27 cellular contexts compared by ENCODE assay signal in the genomic region with DNA sequence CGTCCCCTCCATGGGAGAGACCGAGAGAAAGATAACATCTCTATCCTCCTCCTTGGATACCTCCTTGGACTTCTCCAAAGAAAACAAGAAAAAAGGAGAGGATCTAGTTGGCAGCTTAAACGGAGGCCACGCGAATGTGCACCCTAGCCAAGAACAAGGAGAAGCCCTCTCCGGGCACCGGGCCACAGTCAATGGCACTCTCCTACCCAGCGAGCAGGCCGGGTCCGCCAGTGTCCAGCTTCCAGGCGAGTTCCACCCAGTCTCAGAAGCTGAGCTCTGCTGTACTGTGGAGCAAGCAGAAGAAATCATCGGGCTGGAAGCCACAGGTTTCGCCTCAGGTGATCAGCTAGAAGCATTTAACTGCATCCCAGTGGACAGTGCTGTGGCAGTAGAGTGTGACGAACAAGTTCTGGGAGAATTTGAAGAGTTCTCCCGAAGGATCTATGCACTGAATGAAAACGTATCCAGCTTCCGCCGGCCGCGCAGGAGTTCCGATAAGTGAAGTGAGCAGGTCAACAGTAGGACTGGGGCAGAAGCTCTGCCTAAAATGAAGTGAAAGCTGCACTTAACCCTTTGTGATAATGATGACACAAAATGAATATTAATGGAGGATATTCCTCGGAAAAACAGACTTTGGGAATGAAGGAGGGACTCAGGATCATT.
A peak's percentile ranks its signal among the peaks of the same experiment; 100 is the strongest.
DNase-seq lines count a peak whose midpoint lies in the region; ATAC-seq, FAIRE-seq and TF ChIP-seq lines count a peak whose summit lies in the region.
"Had no signal": no experiment of that assay in that cellular context is flagged by ENCODE, and none has a peak within 500 bp of the region (broad histone marks: within the 10 kb centered on the region; RNA-seq: fewer than 3 reads in every experiment).

No MANE protein-coding gene starts in this region.

- H3K4me1 ChIP-seq in GM12878 (ENCODE audit: control insufficient read depth, insufficient read depth, low read length), result no peaks in the 10 kb centered on the region
- no peaks in the 10 kb centered on the region for H3K4me1 ChIP-seq in sigmoid colon
- H3K4me1 ChIP-seq: tibial nerve had no signal

- no peak for FAIRE-seq in GM12878 (lab: Jason Lieb, UNC)
- FAIRE-seq: astrocyte, GM18507 had no signal

- SMC1A ChIA-PET in GM12878 (lab: Charles Lee; ENCODE audit: uncharacterized antibody, unreplicated experiment), result interaction anchor here (1.8 to 2.2 kb wide), 2 partner anchors 11 to 27 kb away, joined by 4 to 6 read pairs; no protein-coding TSS in a partner anchor

- TF ChIP-seq RAD21 in GM12878 (IDR thresholded peaks at IDR 0.05; ENCODE audit: insufficient read depth, low read depth, low read length), result no peak

- H2AFZ ChIP-seq in GM12878 (ENCODE audit: control insufficient read depth, low read depth, low read length), result no peak overlapping the region

- peaks cover 9 to 32% of the 10 kb centered on the region in 2 experiments for H3K36me3 ChIP-seq in GM12878 (ENCODE audit: control insufficient read depth in 2 of 2, insufficient read depth in 2 of 2, low read length in 1 of 2)
- peaks cover 4 to 30% (median 15%) of the 10 kb centered on the region in 4 donors for H3K36me3 ChIP-seq in sigmoid colon

- no peak for TF ChIP-seq EP300 in GM12878 (IDR thresholded peaks at IDR 0.05; ENCODE audit: borderline replicate concordance in 1 of 2, control insufficient read depth in 1 of 2, low read depth in 2 of 2, low read length in 2 of 2)
- TF ChIP-seq EP300 in sigmoid colon (IDR thresholded peaks at IDR 0.05), result no peak

- H3K4me3 ChIP-seq in GM12878 (no peak overlapping the region), sigmoid colon (no peak overlapping the region)
- H3K4me3 ChIP-seq: BLaER1 treated with 17β-estradiol and CSF1 and Interleukin-3, amounts not matched to agents 10 nM and 100 nM; lung; tibial nerve had no signal

- no peak overlapping the region for H3K4me3 Mint-ChIP-seq in activated T-cell treated with anti-CD3 and anti-CD28 coated beads, Interleukin-2, amount 50 U/mL, for 4 hours
- H3K4me3 Mint-ChIP-seq: activated CD4-positive, alpha-beta memory T cell treated with anti-CD3 and anti-CD28 coated beads for 36 hours; activated naive CD8-positive, alpha-beta T cell treated with anti-CD3 and anti-CD28 coated beads, Interleukin-2, amount 10 ng/mL, durations not matched to agents 7 days and 5 days; activated T-helper 17 cell treated with anti-CD3 and anti-CD28 coated beads, Interleukin-2, amount 50 U/mL, for 72 hours; H9; stimulated activated naive CD8-positive, alpha-beta T cell treated with anti-CD3 and anti-CD28 coated beads, Interleukin-15, Interleukin-2, amounts not matched to agents 100 ng/mL and 50 ng/mL, for 24 hours had no signal

- 0 out of 2 replicates have a peak, but pooled peaks have one; percentile 32 for TF ChIP-seq POLR2A in GM12878 (IDR thresholded peaks at IDR 0.05; ENCODE audit: low read depth, low read length)
- TF ChIP-seq POLR2A in sigmoid colon (IDR thresholded peaks at IDR 0.05), result no peak

- no peak overlapping the region for H3K4me2 ChIP-seq in GM12878 (ENCODE audit: control insufficient read depth, insufficient read depth)

- DNase-seq in GM12878 (ENCODE audit: low read depth, low spot score) (no peak), hypothalamus (lab: John Stamatoyannopoulos, UW) (peak in 26 of 51 donors; percentile 7 to 59 (median 36)), sciatic nerve (ENCODE audit: low spot score) (no peak), sigmoid colon (no peak)
- DNase-seq in activated T-cell treated with anti-CD3 and anti-CD28 coated beads, Interleukin-2, amount 50 U/mL, for 4 hours, result no peak
- DNase-seq: ACHN; activated CD4-positive, alpha-beta memory T cell treated with anti-CD3 and anti-CD28 coated beads for 36 hours; activated CD4-positive, CD25-positive, alpha-beta regulatory T cell treated with anti-CD3 and anti-CD28 coated beads, Interleukin-2, amount 50 U/mL, for 72 hours; activated CD8-positive, alpha-beta memory T cell treated with anti-CD3 and anti-CD28 coated beads, Interleukin-2, amount 50 U/mL, for 48 hours; activated naive CD8-positive, alpha-beta T cell treated with anti-CD3 and anti-CD28 coated beads, Interleukin-2, amount 10 ng/mL, durations not matched to agents 7 days and 5 days; central memory CD4-positive, alpha-beta T cell; DND-41; H9; NCI-H1092; NCI-H1694 treated with DMSO at 0.1 percent for 48 hours; NCI-H526; stimulated activated CD4-positive, alpha-beta T cell treated with anti-CD3 and anti-CD28 coated beads, Interleukin-15, amount 100 ng/mL, for 24 hours; T-helper 1 cell had no signal

- no peak for ATAC-seq in GM12878
- peak; percentile 38 for ATAC-seq in sciatic nerve
- no peak for ATAC-seq in HG02571 (IDR thresholded peaks at IDR 0.05; ENCODE audit: unreplicated experiment)
- ATAC-seq in activated T-cell treated with anti-CD3 and anti-CD28 coated beads, Interleukin-2, amount 50 U/mL, for 4 hours, result no peak
- ATAC-seq: activated T-helper 17 cell treated with anti-CD3 and anti-CD28 coated beads, Interleukin-2, amount 50 U/mL, for 72 hours had no signal

- H3K27ac ChIP-seq in C4-2B (peak overlapping the region; percentile 15), GM12878 (ENCODE audit: control insufficient read depth, insufficient read depth) (no peak overlapping the region), sigmoid colon (no peak overlapping the region)
- H3K27ac ChIP-seq: BLaER1 treated with 17β-estradiol and CSF1 and Interleukin-3, amounts not matched to agents 10 nM and 100 nM; tibial nerve had no signal

- H3K27me3 ChIP-seq in GM12878 (replicated peaks in 1 of 2; ENCODE audit: control insufficient read depth in 2 of 2, insufficient read depth in 2 of 2, low read length in 1 of 2) (no peaks in the 10 kb centered on the region), sigmoid colon (no peaks in the 10 kb centered on the region)
- H3K27me3 ChIP-seq: BLaER1 treated with 17β-estradiol and CSF1 and Interleukin-3, amounts not matched to agents 10 nM and 100 nM; tibial nerve had no signal

- POLR2A ChIA-PET in GM12878 (lab: Charles Lee), result interaction anchor here (0.8 kb wide), 2 partner anchors 11 to 232 kb away, joined by 3 to 4 read pairs; no protein-coding TSS in a partner anchor

- BruUV-seq in GM12878 (replicated peaks; lab: Mats Ljungman, UMichigan), result TSS peak; percentile 17

- CTCF ChIA-PET in GM12878 (lab: Yijun Ruan, JAX), result interaction anchor here (0.7 to 2.4 kb wide), 4 partner anchors 8 to 318 kb away, joined by 3 to 10 read pairs (median 6); no protein-coding TSS in a partner anchor

- H3K9ac ChIP-seq in GM12878 (ENCODE audit: control insufficient read depth, insufficient read depth, low read length), result no peak overlapping the region

- no peaks in the 10 kb centered on the region for H3K9me3 Mint-ChIP-seq in activated T-cell treated with anti-CD3 and anti-CD28 coated beads, Interleukin-2, amount 50 U/mL, for 4 hours
- H3K9me3 Mint-ChIP-seq: activated CD4-positive, alpha-beta memory T cell treated with anti-CD3 and anti-CD28 coated beads for 36 hours; activated naive CD8-positive, alpha-beta T cell treated with anti-CD3 and anti-CD28 coated beads, Interleukin-2, amount 10 ng/mL, durations not matched to agents 7 days and 5 days; activated T-helper 17 cell treated with anti-CD3 and anti-CD28 coated beads, Interleukin-2, amount 50 U/mL, for 72 hours; H9; stimulated activated naive CD8-positive, alpha-beta T cell treated with anti-CD3 and anti-CD28 coated beads, Interleukin-15, Interleukin-2, amounts not matched to agents 100 ng/mL and 50 ng/mL, for 24 hours had no signal

- RAD21 ChIA-PET in GM12878 (lab: Charles Lee; ENCODE audit: unreplicated experiment), result interaction anchor here (1.0 to 2.1 kb wide), 3 partner anchors 11 to 244 kb away, joined by 3 to 10 read pairs (median 3); no protein-coding TSS in a partner anchor

- no peaks in the 10 kb centered on the region for H3K27me3 Mint-ChIP-seq in activated T-cell treated with anti-CD3 and anti-CD28 coated beads, Interleukin-2, amount 50 U/mL, for 4 hours (ENCODE audit: low read depth)
- H3K27me3 Mint-ChIP-seq: activated CD4-positive, alpha-beta memory T cell treated with anti-CD3 and anti-CD28 coated beads for 36 hours; activated naive CD8-positive, alpha-beta T cell treated with anti-CD3 and anti-CD28 coated beads, Interleukin-2, amount 10 ng/mL, durations not matched to agents 7 days and 5 days; activated T-helper 17 cell treated with anti-CD3 and anti-CD28 coated beads, Interleukin-2, amount 50 U/mL, for 72 hours; stimulated activated naive CD8-positive, alpha-beta T cell treated with anti-CD3 and anti-CD28 coated beads, Interleukin-15, Interleukin-2, amounts not matched to agents 100 ng/mL and 50 ng/mL, for 24 hours had no signal

- H3K36me3 Mint-ChIP-seq in activated T-cell treated with anti-CD3 and anti-CD28 coated beads, Interleukin-2, amount 50 U/mL, for 4 hours (ENCODE audit: insufficient read depth), result peaks cover 6% of the 10 kb centered on the region

- intact Hi-C loops in GM12878 (cut with micrococcal nuclease; ENCODE audit: unreplicated experiment), result no loop called here
- intact Hi-C loops in sciatic nerve (cut with DNase I), result no loop called here
- intact Hi-C loops in sigmoid colon (cut with DNase I), result no loop called here

- no peaks in the 10 kb centered on the region for H4K20me1 ChIP-seq in GM12878 (ENCODE audit: control insufficient read depth, insufficient read depth)
- H4K20me1 ChIP-seq: BLaER1 treated with 17β-estradiol and CSF1 and Interleukin-3, amounts not matched to agents 10 nM and 100 nM had no signal

- no peaks in the 10 kb centered on the region for H3K4me1 Mint-ChIP-seq in activated T-cell treated with anti-CD3 and anti-CD28 coated beads, Interleukin-2, amount 50 U/mL, for 4 hours (ENCODE audit: low read depth)
- H3K4me1 Mint-ChIP-seq: activated naive CD8-positive, alpha-beta T cell treated with anti-CD3 and anti-CD28 coated beads, Interleukin-2, amount 10 ng/mL, durations not matched to agents 7 days and 5 days; activated T-helper 17 cell treated with anti-CD3 and anti-CD28 coated beads, Interleukin-2, amount 50 U/mL, for 72 hours; H9 had no signal

- in situ Hi-C loops in GM12878 (cut with MboI), result no loop called here

- no peaks in the 10 kb centered on the region for H3K79me2 ChIP-seq in GM12878 (ENCODE audit: control insufficient read depth, insufficient read depth, low read length)

- no peaks in the 10 kb centered on the region for H3K9me3 ChIP-seq in GM12878 (replicated peaks; ENCODE audit: control insufficient read depth, insufficient read depth, low read length)
- no peaks in the 10 kb centered on the region for H3K9me3 ChIP-seq in sigmoid colon
- H3K9me3 ChIP-seq: BLaER1 treated with 17β-estradiol and CSF1 and Interleukin-3, amounts not matched to agents 10 nM and 100 nM; tibial nerve had no signal

- WGBS in GM12878 (ENCODE audit: insufficient coverage, insufficient replicate concordance, low lambda C conversion rate, missing lambda C conversion rate), result 97% methylated on average over 22 of the region's 22 CpGs
- WGBS in sigmoid colon, 2 donors, result 96 to 97% methylated on average over 22 of the region's 22 CpGs

- TF ChIP-seq CTCF in C4-2B (conservative IDR thresholded peaks at IDR 0.05) (no peak), GM12878 (IDR thresholded peaks at IDR 0.05 in 2 of 3, conservative IDR thresholded peaks at IDR 0.05 in 1 of 3; ENCODE audit: control insufficient read depth in 2 of 3, extremely low read depth in 1 of 3, insufficient read depth in 1 of 3, low read depth in 3 of 3, low read length in 3 of 3) (no peak), sigmoid colon (IDR thresholded peaks at IDR 0.05) (no peak)

Comparison
In these comparisons a context has a peak if more than half of its experiments do, and no peak if none do; other contexts are left out.
1. DNase-seq: peak in hypothalamus (26 of 51); none in GM12878 (single experiment), sciatic nerve (single experiment), sigmoid colon (single experiment) and activated T-cell treated with anti-CD3 and anti-CD28 coated beads, Interleukin-2, amount 50 U/mL, for 4 hours (single experiment).